ENCODE assay signal across 12 cellular contexts in the genomic region with DNA sequence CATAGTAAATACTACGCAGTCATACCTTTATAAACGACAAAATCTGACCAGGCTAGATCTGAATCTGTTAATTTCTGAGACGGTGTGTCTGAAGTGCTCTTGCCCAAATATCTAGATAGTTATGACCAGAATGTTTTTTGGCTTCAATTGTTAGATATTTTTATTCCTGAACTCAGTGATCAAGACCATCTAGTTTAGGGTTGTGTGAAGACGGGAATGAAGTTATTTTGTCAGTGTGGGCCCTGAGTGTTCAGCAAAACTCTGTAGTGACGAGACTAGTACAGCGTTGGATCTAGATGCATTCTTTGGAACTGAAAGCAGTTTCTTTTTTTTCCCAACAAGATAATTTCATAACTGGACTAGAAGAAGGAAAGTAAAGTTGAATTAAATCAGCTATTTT. TPM values are rescaled to one million over a fixed set of nuclear protein-coding genes. Genes with fewer than 3 reads are reported as not detected.
DNase-seq lines count a peak whose midpoint lies in the region; TF ChIP-seq lines count a peak whose summit lies in the region.
"Had no signal": no experiment of that assay in that cellular context is flagged by ENCODE, and none has a peak within 500 bp of the region (broad histone marks: within the 10 kb centered on the region; RNA-seq: fewer than 3 reads in every experiment).

No MANE protein-coding gene starts in this region.

- no peak overlapping the region for H3K4me3 ChIP-seq in CD4-positive, alpha-beta memory T cell (ENCODE audit: low read length in 2 of 2)
- H3K4me3 ChIP-seq in duodenal mucosa (ENCODE audit: low read depth in 1 of 2, low read length in 2 of 2) (peak overlapping the region; percentile 24 to 44), parathyroid adenoma (ENCODE audit: low read depth, low read length) (peak overlapping the region; percentile 99)
- H3K4me3 ChIP-seq: thyroid gland had no signal

- H3K36me3 ChIP-seq in CD4-positive, alpha-beta memory T cell (ENCODE audit: insufficient read depth, low read length), result no peaks in the 10 kb centered on the region
- no peaks in the 10 kb centered on the region for H3K36me3 ChIP-seq in duodenal mucosa (ENCODE audit: control insufficient read depth in 1 of 2, insufficient read depth in 2 of 2, low read length in 2 of 2)
- peaks cover 15% of the 10 kb centered on the region for H3K36me3 ChIP-seq in parathyroid adenoma (ENCODE audit: control insufficient read depth, insufficient read depth, low read length)
- H3K36me3 ChIP-seq: thyroid gland had no signal

- peak overlapping the region in 2 of 8 donors; percentile 8 to 55 for H3K4me3 Mint-ChIP-seq in CD4-positive, alpha-beta memory T cell

- no peak overlapping the region for H3K27ac ChIP-seq in CD4-positive, alpha-beta memory T cell (ENCODE audit: low read depth, low read length)
- H3K27ac ChIP-seq in duodenal mucosa (ENCODE audit: low read depth, low read length) (no peak overlapping the region), parathyroid adenoma (peak overlapping the region; percentile 100)

- H3K9me3 ChIP-seq in CD4-positive, alpha-beta memory T cell (ENCODE audit: control insufficient read depth in 1 of 2, low read length in 2 of 2), result no peaks in the 10 kb centered on the region
- no peaks in the 10 kb centered on the region for H3K9me3 ChIP-seq in duodenal mucosa (ENCODE audit: control insufficient read depth in 1 of 2, low read length in 2 of 2)
- no peaks in the 10 kb centered on the region for H3K9me3 ChIP-seq in parathyroid adenoma (ENCODE audit: control insufficient read depth, low read length)
- H3K9me3 ChIP-seq: thyroid gland had no signal

- peaks cover 26 to 64% (median 39%) of the 10 kb centered on the region in 4 donors for H3K4me1 Mint-ChIP-seq in CD4-positive, alpha-beta memory T cell

- no peaks in the 10 kb centered on the region for H3K27me3 Mint-ChIP-seq in CD4-positive, alpha-beta memory T cell

- no peak overlapping the region for H2AFZ ChIP-seq in parathyroid adenoma

- H3K4me1 ChIP-seq in CD4-positive, alpha-beta memory T cell (ENCODE audit: insufficient read depth, low read length), result peaks cover 27% of the 10 kb centered on the region
- peaks cover 6 to 12% of the 10 kb centered on the region in 2 donors for H3K4me1 ChIP-seq in duodenal mucosa (ENCODE audit: control insufficient read depth in 1 of 2, insufficient read depth in 2 of 2, low read length in 2 of 2)
- peaks cover 2% of the 10 kb centered on the region for H3K4me1 ChIP-seq in parathyroid adenoma

- H3K27ac Mint-ChIP-seq in CD4-positive, alpha-beta memory T cell, result peak overlapping the region in 6 of 7 donors; percentile 1 to 84 (median 24)

- peak overlapping the region; percentile 79 for H3K4me2 ChIP-seq in parathyroid adenoma (ENCODE audit: low read length)

- no peaks in the 10 kb centered on the region for H3K27me3 ChIP-seq in CD4-positive, alpha-beta memory T cell (ENCODE audit: insufficient read depth, low read length)
- H3K27me3 ChIP-seq in duodenal mucosa (ENCODE audit: control insufficient read depth in 1 of 2, insufficient read depth in 2 of 2, low read length in 2 of 2) (no peaks in the 10 kb centered on the region), parathyroid adenoma (ENCODE audit: control insufficient read depth, insufficient read depth, low read length) (no peaks in the 10 kb centered on the region)
- H3K27me3 ChIP-seq: thyroid gland had no signal

- CTCF ChIA-PET in CD4-positive, alpha-beta memory T cell (lab: Charles Lee; ENCODE audit: partially characterized antibody), result no interaction called here

- no peak for TF ChIP-seq CTCF in parathyroid adenoma (IDR thresholded peaks at IDR 0.05)

- no peak for DNase-seq in CD4-positive, alpha-beta memory T cell
- DNase-seq in NCI-H69 (lab: John Stamatoyannopoulos, UW) (peak; percentile 54), HUDEP-2 (lab: John Stamatoyannopoulos, UW; ENCODE audit: unreplicated experiment in 76 of 76) (no peak), NCI-H446 treated with DMSO at 0.1 percent for 48 hours (lab: John Stamatoyannopoulos, UW) (no peak), islet precursor cell (no peak)
- DNase-seq in activated CD4-positive, alpha-beta T cell treated with anti-CD3 and anti-CD28 coated beads, Interleukin-2, amount 50 U/mL, for 4 hours, result no peak
- DNase-seq: dermis blood vessel endothelial cell; immature natural killer cell; stimulated activated CD4-positive, alpha-beta T cell treated with anti-CD3 and anti-CD28 coated beads, Interleukin-15, amount 100 ng/mL, for 24 hours; thyroid gland had no signal

- peaks cover 0 to 18% of the 10 kb centered on the region in 2 donors for H3K36me3 Mint-ChIP-seq in CD4-positive, alpha-beta memory T cell
- H3K36me3 Mint-ChIP-seq: immature natural killer cell had no signal

- POLR2A ChIA-PET in CD4-positive, alpha-beta memory T cell (lab: Charles Lee; ENCODE audit: partially characterized antibody), result no interaction called here

- H3K79me2 ChIP-seq in parathyroid adenoma, result peaks cover 49% of the 10 kb centered on the region

- intact Hi-C loops in CD4-positive, alpha-beta memory T cell (cut with micrococcal nuclease), result no loop called here

- no peak overlapping the region for H3K9ac ChIP-seq in duodenal mucosa (ENCODE audit: low read depth in 1 of 2, low read length in 2 of 2)
- H3K9ac ChIP-seq in parathyroid adenoma, result peak overlapping the region; percentile 100

- H3K9me3 Mint-ChIP-seq in CD4-positive, alpha-beta memory T cell, result peaks cover 0 to 1% (median 0%) of the 10 kb centered on the region in 8 donors
- H3K9me3 Mint-ChIP-seq: immature natural killer cell had no signal

RNA-seq across cellular contexts. Expression of gene STXBP5, which starts 3.1 kb away (rescaled TPM):
- 10 to 100 TPM; 36.5 TPM for total RNA-seq in CD4-positive, alpha-beta memory T cell
- polyA plus RNA-seq in CD4-positive, alpha-beta memory T cell, result 1 to 10 TPM in 1 of 2 donors, under 1 TPM in 1; 0.90 to 7.2 TPM

Comparison
In these comparisons a context has a peak if more than half of its experiments do, and no peak if none do; other contexts are left out.
1. H3K4me3 ChIP-seq: peak in duodenal mucosa (2 of 2) and parathyroid adenoma (single experiment); none in CD4-positive, alpha-beta memory T cell (0 of 2).